ENCODE assay signal across 16 cellular contexts in genomic region chr3:66377800-66378199, GRCh38.
DNase-seq lines count a peak whose midpoint lies in the region; ATAC-seq and TF ChIP-seq lines count a peak whose summit lies in the region.
"Had no signal": no experiment of that assay in that cellular context is flagged by ENCODE, and none has a peak within 500 bp of the region (broad histone marks: within the 10 kb centered on the region; RNA-seq: fewer than 3 reads in every experiment).

No MANE protein-coding gene starts in this region.

- no peaks in the 10 kb centered on the region for H4K20me1 ChIP-seq in OCI-LY7 (ENCODE audit: insufficient read depth, low read length)

- H3K27ac Mint-ChIP-seq in activated CD4-positive, alpha-beta T cell treated with anti-CD3 and anti-CD28 coated beads, Interleukin-2, amount 10 ng/mL, durations not matched to agents 7 days and 5 days = peak overlapping the region; percentile 87
- peak overlapping the region; percentile 73 for H3K27ac Mint-ChIP-seq in activated naive CD8-positive, alpha-beta T cell treated with anti-CD3 and anti-CD28 coated beads, Interleukin-2, amount 50 U/mL, for 24 hours

- BruUV-seq in OCI-LY7 (replicated peaks; lab: Mats Ljungman, UMichigan) = no TSS peak

- H3K9me3 ChIP-seq in sigmoid colon (no peaks in the 10 kb centered on the region), OCI-LY7 (ENCODE audit: low read length) (no peaks in the 10 kb centered on the region), vagina (no peaks in the 10 kb centered on the region)
- H3K9me3 ChIP-seq: BLaER1, tibial nerve had no signal

- H3K4me3 ChIP-seq in sigmoid colon (no peak overlapping the region), OCI-LY7 (ENCODE audit: low read depth, low read length, poor library complexity, severe bottlenecking) (no peak overlapping the region), vagina (no peak overlapping the region)
- H3K4me3 ChIP-seq: BLaER1, lung, tibial nerve had no signal

- H2AFZ ChIP-seq in OCI-LY7 (ENCODE audit: low read length) = no peak overlapping the region

- no peak for TF ChIP-seq EP300 in sigmoid colon (IDR thresholded peaks at IDR 0.05)

- peaks cover 14% of the 10 kb centered on the region for H3K4me1 Mint-ChIP-seq in activated CD4-positive, alpha-beta T cell treated with anti-CD3 and anti-CD28 coated beads, Interleukin-2, amount 10 ng/mL, durations not matched to agents 7 days and 5 days
- H3K4me1 Mint-ChIP-seq in activated naive CD8-positive, alpha-beta T cell treated with anti-CD3 and anti-CD28 coated beads, Interleukin-2, amount 50 U/mL, for 24 hours = peaks cover 9% of the 10 kb centered on the region

- peaks cover 0 to 43% (median 27%) of the 10 kb centered on the region in 4 donors for H3K4me1 ChIP-seq in sigmoid colon
- H3K4me1 ChIP-seq in OCI-LY7 (ENCODE audit: insufficient read depth, low read length, poor library complexity, severe bottlenecking) = no peaks in the 10 kb centered on the region
- H3K4me1 ChIP-seq in vagina = no peaks in the 10 kb centered on the region

- H3K27ac ChIP-seq in sigmoid colon = peak overlapping the region in 3 of 4 donors; percentile 44 to 56 (median 53)
- no peak overlapping the region for H3K27ac ChIP-seq in OCI-LY7 (ENCODE audit: low read depth, low read length, poor library complexity, severe bottlenecking)
- H3K27ac ChIP-seq in vagina = no peak overlapping the region
- H3K27ac ChIP-seq: BLaER1 had no signal

- no peak for TF ChIP-seq POLR2A in sigmoid colon (IDR thresholded peaks at IDR 0.05)
- TF ChIP-seq POLR2A in vagina (IDR thresholded peaks at IDR 0.05) = no peak

- H3K36me3 Mint-ChIP-seq in activated CD4-positive, alpha-beta T cell treated with anti-CD3 and anti-CD28 coated beads, Interleukin-2, amount 10 ng/mL, durations not matched to agents 7 days and 5 days (ENCODE audit: low read depth) = peaks cover 66% of the 10 kb centered on the region
- peaks cover 63% of the 10 kb centered on the region for H3K36me3 Mint-ChIP-seq in activated naive CD8-positive, alpha-beta T cell treated with anti-CD3 and anti-CD28 coated beads, Interleukin-2, amount 50 U/mL, for 24 hours (ENCODE audit: low read depth)

- no peaks in the 10 kb centered on the region for H3K79me2 ChIP-seq in OCI-LY7 (ENCODE audit: insufficient read depth, low read depth, low read length)

- no peak for ATAC-seq in activated naive CD8-positive, alpha-beta T cell treated with anti-CD3 and anti-CD28 coated beads, Interleukin-2, amount 50 U/mL, for 24 hours
- ATAC-seq in HG02588 (IDR thresholded peaks at IDR 0.05; ENCODE audit: unreplicated experiment) = no peak

- intact Hi-C loops in sigmoid colon (cut with DNase I) (no loop called here), OCI-LY7 (cut with micrococcal nuclease; ENCODE audit: unreplicated experiment) (loop anchor here (5.0 kb wide), 1 partner anchor 120 kb away; no protein-coding TSS in a partner anchor), vagina (cut with DNase I) (no loop called here)

- H3K27me3 Mint-ChIP-seq in activated CD4-positive, alpha-beta T cell treated with anti-CD3 and anti-CD28 coated beads, Interleukin-2, amount 10 ng/mL, durations not matched to agents 7 days and 5 days = no peaks in the 10 kb centered on the region
- H3K27me3 Mint-ChIP-seq in activated naive CD8-positive, alpha-beta T cell treated with anti-CD3 and anti-CD28 coated beads, Interleukin-2, amount 50 U/mL, for 24 hours = no peaks in the 10 kb centered on the region

- no peak overlapping the region for H3K4me2 ChIP-seq in OCI-LY7 (ENCODE audit: low read length)
- H3K4me2 ChIP-seq: BLaER1 had no signal

- H3K4me3 Mint-ChIP-seq in activated CD4-positive, alpha-beta T cell treated with anti-CD3 and anti-CD28 coated beads, Interleukin-2, amount 10 ng/mL, durations not matched to agents 7 days and 5 days = no peak overlapping the region
- H3K4me3 Mint-ChIP-seq in activated naive CD8-positive, alpha-beta T cell treated with anti-CD3 and anti-CD28 coated beads, Interleukin-2, amount 50 U/mL, for 24 hours = no peak overlapping the region

- no peaks in the 10 kb centered on the region for H3K9me3 Mint-ChIP-seq in activated CD4-positive, alpha-beta T cell treated with anti-CD3 and anti-CD28 coated beads, Interleukin-2, amount 10 ng/mL, durations not matched to agents 7 days and 5 days
- H3K9me3 Mint-ChIP-seq in activated naive CD8-positive, alpha-beta T cell treated with anti-CD3 and anti-CD28 coated beads, Interleukin-2, amount 50 U/mL, for 24 hours = no peaks in the 10 kb centered on the region

- H3K27me3 ChIP-seq in sigmoid colon (no peaks in the 10 kb centered on the region), vagina (no peaks in the 10 kb centered on the region)
- H3K27me3 ChIP-seq: BLaER1, tibial nerve had no signal

- POLR2A ChIA-PET in activated CD4-positive, alpha-beta T cell treated with anti-CD3 and anti-CD28 coated beads, Interleukin-2, amount 10 ng/mL, durations not matched to agents 7 days and 5 days (lab: Charles Lee) = no interaction called here
- POLR2A ChIA-PET in OCI-LY7 (lab: Charles Lee) = interaction anchor here (0.8 kb wide), 1 partner anchor 59 kb away, joined by 3 read pairs; no protein-coding TSS in a partner anchor

- WGBS in sigmoid colon, 2 donors = 72 to 90% methylated on average over 5 of the region's 5 CpGs

- CTCF ChIA-PET in activated CD4-positive, alpha-beta T cell treated with anti-CD3 and anti-CD28 coated beads, Interleukin-2, amount 10 ng/mL, durations not matched to agents 7 days and 5 days (lab: Charles Lee) = interaction anchor here (0.6 to 1.5 kb wide), 7 partner anchors 8 to 189 kb away, joined by 3 to 5 read pairs (median 3); no protein-coding TSS in a partner anchor
- CTCF ChIA-PET in OCI-LY7 (lab: Charles Lee; ENCODE audit: unreplicated experiment) = interaction anchor here (0.5 kb wide), 1 partner anchor 109 kb away, joined by 4 read pairs; no protein-coding TSS in a partner anchor

- no peak for TF ChIP-seq CTCF in sigmoid colon (IDR thresholded peaks at IDR 0.05)
- TF ChIP-seq CTCF in OCI-LY7 (conservative IDR thresholded peaks at IDR 0.05; ENCODE audit: low read length) = no peak
- TF ChIP-seq CTCF in vagina (IDR thresholded peaks at IDR 0.05) = no peak

- no peak for DNase-seq in activated CD4-positive, alpha-beta T cell treated with anti-CD3 and anti-CD28 coated beads, Interleukin-2, amount 10 ng/mL, durations not matched to agents 7 days and 5 days
- DNase-seq in activated CD4-positive, alpha-beta T cell treated with anti-CD3 and anti-CD28 coated beads for 48 hours = no peak
- DNase-seq in T follicular helper cell (ENCODE audit: low read depth) (peak; percentile 9), sigmoid colon (no peak), OCI-LY7 (ENCODE audit: low spot score) (no peak), vagina (ENCODE audit: extremely low spot score in 2 of 2) (no peak)
- no peak for DNase-seq in activated naive CD8-positive, alpha-beta T cell treated with anti-CD3 and anti-CD28 coated beads, Interleukin-2, amount 50 U/mL, for 24 hours
- DNase-seq: GOT3, NCI-H1092 treated with DMSO at 0.1 percent for 48 hours, NCI-H2107, NCI-H526 treated with DMSO at 0.1 percent for 48 hours, SIG-M5 had no signal

- peaks cover 36 to 88% (median 49%) of the 10 kb centered on the region in 4 donors for H3K36me3 ChIP-seq in sigmoid colon
- H3K36me3 ChIP-seq in OCI-LY7 (ENCODE audit: insufficient read depth, low read length) = peaks cover 99% of the 10 kb centered on the region
- peaks cover 0 to 54% of the 10 kb centered on the region in 2 donors for H3K36me3 ChIP-seq in vagina

- H3K9me2 ChIP-seq in OCI-LY7 (ENCODE audit: insufficient read depth, low read length) = no peaks in the 10 kb centered on the region

Comparison
In these comparisons a context has a peak if more than half of its experiments do, and no peak if none do; other contexts are left out.
1. H3K27ac ChIP-seq: peak in sigmoid colon (3 of 4); none in OCI-LY7 (single experiment) and vagina (single experiment).